1 cellular context compared by ENCODE assay signal in genomic region chr18:2863997-2864396, GRCh38. TPM values are rescaled to one million over a fixed set of nuclear protein-coding genes. Genes with fewer than 3 reads are reported as not detected.
"Had no signal": no experiment of that assay in that cellular context is flagged by ENCODE, and none has a peak within 500 bp of the region (broad histone marks: within the 10 kb centered on the region; RNA-seq: fewer than 3 reads in every experiment).

No MANE protein-coding gene starts in this region.

RNA-seq across cellular contexts. Expression of gene EMILIN2, which starts 17.2 kb away (rescaled TPM):
- polyA plus RNA-seq: neural cell had no signal
